In the genomic region with DNA sequence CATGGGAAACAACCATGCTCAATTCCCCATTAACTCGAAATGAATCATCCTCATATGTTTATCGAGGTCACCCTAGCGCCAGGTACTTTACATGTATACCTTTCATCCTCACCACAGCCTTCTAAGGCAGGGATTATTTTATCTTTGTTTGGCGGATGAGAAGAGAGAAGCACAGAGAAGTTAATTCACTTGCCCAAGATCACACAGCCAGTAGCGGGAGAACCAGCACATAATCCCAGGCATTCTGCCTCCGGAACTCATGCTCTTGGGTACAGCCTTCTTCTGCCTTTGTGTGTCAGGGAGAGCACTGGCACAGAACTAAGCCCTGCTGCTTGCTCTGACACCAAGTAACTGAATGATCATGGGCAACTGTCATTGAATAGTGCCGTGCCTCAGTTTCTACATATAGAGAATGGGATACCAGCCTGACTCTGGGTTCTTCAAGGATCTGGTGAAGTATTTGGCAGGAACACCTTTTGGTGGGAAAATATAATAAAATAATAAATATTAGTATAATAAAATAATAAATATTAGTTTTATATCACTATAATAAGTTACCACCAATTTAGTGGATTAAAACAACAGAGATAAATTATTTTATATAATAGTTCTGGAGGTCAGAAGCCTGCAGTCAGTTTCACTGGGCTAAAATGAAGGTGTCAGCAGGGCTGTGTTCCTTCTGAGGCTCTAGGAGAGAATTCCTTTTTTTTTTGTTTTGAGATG, we compare ENCODE assay signal across 23 cellular contexts.
"Had no signal": no experiment of that assay in that cellular context is flagged by ENCODE, and none has a peak within 500 bp of the region (broad histone marks: within the 10 kb centered on the region; RNA-seq: fewer than 3 reads in every experiment).

No MANE protein-coding gene starts in this region.

- H3K36me3 Mint-ChIP-seq: naive thymus-derived CD4-positive, alpha-beta T cell had no signal

- H3K4me3 ChIP-seq: coronary artery, dorsolateral prefrontal cortex, esophagus squamous epithelium, gastrocnemius medialis, heart right ventricle, left lung, lower lobe of right lung had no signal

- H3K27ac ChIP-seq: coronary artery, esophagus squamous epithelium, gastrocnemius medialis, heart right ventricle, left lung, lower lobe of right lung had no signal

- H3K4me3 Mint-ChIP-seq: naive thymus-derived CD4-positive, alpha-beta T cell had no signal

- DNase-seq: dermis blood vessel endothelial cell; dorsolateral prefrontal cortex; effector CD4-positive, alpha-beta T cell; effector memory CD4-positive, alpha-beta T cell; esophagus squamous epithelium; foreskin fibroblast; foreskin melanocyte; gastrocnemius medialis; glutamatergic neuron; heart right ventricle; hippocampal formation; left cardiac atrium; left lung; left ventricle myocardium superior; lower lobe of right lung; mesenchymal stem cell; midbrain; naive thymus-derived CD4-positive, alpha-beta T cell had no signal

- FAIRE-seq: colon, endothelial cell of umbilical vein, islet of Langerhans, keratinocyte had no signal

- H3K9me3 ChIP-seq: esophagus squamous epithelium, gastrocnemius medialis, heart right ventricle, left lung, lower lobe of right lung had no signal

- H3K27ac Mint-ChIP-seq: naive thymus-derived CD4-positive, alpha-beta T cell had no signal

- H3K4me1 ChIP-seq: esophagus squamous epithelium, gastrocnemius medialis, heart right ventricle, left lung, lower lobe of right lung had no signal

- ATAC-seq: gastrocnemius medialis; heart right ventricle; left cardiac atrium; left lung; left ventricle myocardium superior; lower lobe of right lung; naive thymus-derived CD4-positive, alpha-beta T cell had no signal
